Comparison of ENCODE assay signal across 33 cellular contexts in genomic region chr6:119176445-119176844, GRCh38.
"Had no signal": no experiment of that assay in that cellular context is flagged by ENCODE, and none has a peak within 500 bp of the region (broad histone marks: within the 10 kb centered on the region; RNA-seq: fewer than 3 reads in every experiment).

No MANE protein-coding gene starts in this region.

- H3K4me3 ChIP-seq: adrenal gland, body of pancreas, breast epithelium had no signal

- ATAC-seq: activated CD4-positive, alpha-beta T cell treated with anti-CD3 and anti-CD28 coated beads for 36 hours; activated naive CD4-positive, alpha-beta T cell treated with anti-CD3 and anti-CD28 coated beads, Interleukin-2, amount 50 U/mL, for 72 hours; activated T-cell treated with anti-CD3 and anti-CD28 coated beads, Interleukin-2, amount 50 U/mL, for 4 hours; activated T-cell treated with anti-CD3 and anti-CD28 coated beads, Interleukin-2, amount 50 U/mL, for 72 hours; activated T-helper 17 cell treated with anti-CD3 and anti-CD28 coated beads, Interleukin-2, amount 50 U/mL, for 72 hours; body of pancreas had no signal

- H3K27ac Mint-ChIP-seq: activated B cell treated with CpG ODN at 0.5 μM for 24 hours; activated CD4-positive, alpha-beta memory T cell treated with anti-CD3 and anti-CD28 coated beads, Interleukin-2, amount 10 ng/mL, durations not matched to agents 7 days and 5 days; activated CD4-positive, alpha-beta T cell treated with anti-CD3 and anti-CD28 coated beads for 36 hours; activated CD4-positive, alpha-beta T cell treated with anti-CD3 and anti-CD28 coated beads, Interleukin-2, amount 10 ng/mL, durations not matched to agents 7 days and 5 days; activated naive CD4-positive, alpha-beta T cell treated with anti-CD3 and anti-CD28 coated beads for 36 hours; activated naive CD4-positive, alpha-beta T cell treated with anti-CD3 and anti-CD28 coated beads, Interleukin-2, amount 50 U/mL, for 72 hours; activated naive CD8-positive, alpha-beta T cell treated with anti-CD3 and anti-CD28 coated beads for 36 hours; activated T-cell treated with anti-CD3 and anti-CD28 coated beads, Interleukin-2, amount 50 U/mL, for 72 hours; activated T-helper 1 cell treated with anti-CD3 and anti-CD28 coated beads, Interleukin-12 subunit alpha, Interleukin-12 subunit beta, Interleukin-2, Interleukin-4 antibody, amounts not matched to agents 30 ng/mL and 10 ng/mL and 1 ng/mL, durations not matched to agents 14 hours and 24 hours and 36 hours; activated T-helper 17 cell treated with anti-CD3 and anti-CD28 coated beads, Interleukin-2, amount 50 U/mL, for 72 hours; T-helper 1 cell treated with Interleukin-12 subunit alpha and Interleukin-12 subunit beta and Interleukin-4 antibody, amounts not matched to agents 30 μg/mL and 1 μg/mL, for 36 hours; T-helper 2 cell treated with Interferon-gamma antibody and Interleukin-4, amounts not matched to agents 5 μg/mL and 100 μg/mL, for 36 hours had no signal

- H3K27me3 ChIP-seq: adrenal gland, body of pancreas, brain microvascular endothelial cell, breast epithelium had no signal

- H3K9me3 ChIP-seq: body of pancreas, breast epithelium had no signal

- H3K4me1 ChIP-seq: breast epithelium had no signal

- H3K9me3 Mint-ChIP-seq: activated B cell treated with CpG ODN at 0.5 μM for 24 hours; activated CD4-positive, alpha-beta memory T cell treated with anti-CD3 and anti-CD28 coated beads, Interleukin-2, amount 10 ng/mL, durations not matched to agents 7 days and 5 days; activated CD4-positive, alpha-beta T cell treated with anti-CD3 and anti-CD28 coated beads, Interleukin-2, amount 10 ng/mL, durations not matched to agents 7 days and 5 days; activated naive CD4-positive, alpha-beta T cell treated with anti-CD3 and anti-CD28 coated beads for 36 hours; activated naive CD4-positive, alpha-beta T cell treated with anti-CD3 and anti-CD28 coated beads, Interleukin-2, amount 50 U/mL, for 72 hours; activated naive CD8-positive, alpha-beta T cell treated with anti-CD3 and anti-CD28 coated beads for 36 hours; activated T-cell treated with anti-CD3 and anti-CD28 coated beads, Interleukin-2, amount 50 U/mL, for 4 hours; activated T-cell treated with anti-CD3 and anti-CD28 coated beads, Interleukin-2, amount 50 U/mL, for 72 hours; activated T-helper 1 cell treated with anti-CD3 and anti-CD28 coated beads, Interleukin-12 subunit alpha, Interleukin-12 subunit beta, Interleukin-2, Interleukin-4 antibody, amounts not matched to agents 30 ng/mL and 10 ng/mL and 1 ng/mL, durations not matched to agents 14 hours and 24 hours and 36 hours; activated T-helper 17 cell treated with anti-CD3 and anti-CD28 coated beads, Interleukin-2, amount 50 U/mL, for 72 hours; T-helper 1 cell treated with Interleukin-12 subunit alpha and Interleukin-12 subunit beta and Interleukin-4 antibody, amounts not matched to agents 30 μg/mL and 1 μg/mL, for 36 hours; T-helper 2 cell treated with Interferon-gamma antibody and Interleukin-4, amounts not matched to agents 5 μg/mL and 100 μg/mL, for 36 hours had no signal

- H3K27me3 Mint-ChIP-seq: activated B cell treated with CpG ODN at 0.5 μM for 24 hours; activated CD4-positive, alpha-beta memory T cell treated with anti-CD3 and anti-CD28 coated beads, Interleukin-2, amount 10 ng/mL, durations not matched to agents 7 days and 5 days; activated CD4-positive, alpha-beta T cell treated with anti-CD3 and anti-CD28 coated beads for 36 hours; activated CD4-positive, alpha-beta T cell treated with anti-CD3 and anti-CD28 coated beads, Interleukin-2, amount 10 ng/mL, durations not matched to agents 7 days and 5 days; activated naive CD8-positive, alpha-beta T cell treated with anti-CD3 and anti-CD28 coated beads for 36 hours; activated T-helper 17 cell treated with anti-CD3 and anti-CD28 coated beads, Interleukin-2, amount 50 U/mL, for 72 hours had no signal

- H3K36me3 Mint-ChIP-seq: activated naive CD4-positive, alpha-beta T cell treated with anti-CD3 and anti-CD28 coated beads, Interleukin-2, amount 50 U/mL, for 72 hours had no signal

- H3K27ac ChIP-seq: adrenal gland, body of pancreas, brain microvascular endothelial cell, breast epithelium, VCaP had no signal

- H3K4me1 Mint-ChIP-seq: activated B cell treated with CpG ODN at 0.5 μM for 24 hours had no signal

- H3K4me3 Mint-ChIP-seq: activated B cell treated with CpG ODN at 0.5 μM for 24 hours; activated CD4-positive, alpha-beta memory T cell treated with anti-CD3 and anti-CD28 coated beads, Interleukin-2, amount 10 ng/mL, durations not matched to agents 7 days and 5 days; activated CD4-positive, alpha-beta T cell treated with anti-CD3 and anti-CD28 coated beads for 36 hours; activated CD4-positive, alpha-beta T cell treated with anti-CD3 and anti-CD28 coated beads, Interleukin-2, amount 10 ng/mL, durations not matched to agents 7 days and 5 days; activated naive CD4-positive, alpha-beta T cell treated with anti-CD3 and anti-CD28 coated beads for 36 hours; activated naive CD8-positive, alpha-beta T cell treated with anti-CD3 and anti-CD28 coated beads for 36 hours; activated T-cell treated with anti-CD3 and anti-CD28 coated beads, Interleukin-2, amount 50 U/mL, for 4 hours; activated T-cell treated with anti-CD3 and anti-CD28 coated beads, Interleukin-2, amount 50 U/mL, for 72 hours; activated T-helper 1 cell treated with anti-CD3 and anti-CD28 coated beads, Interleukin-12 subunit alpha, Interleukin-12 subunit beta, Interleukin-2, Interleukin-4 antibody, amounts not matched to agents 30 ng/mL and 10 ng/mL and 1 ng/mL, durations not matched to agents 14 hours and 24 hours and 36 hours; activated T-helper 17 cell treated with anti-CD3 and anti-CD28 coated beads, Interleukin-2, amount 50 U/mL, for 72 hours; T-helper 1 cell treated with Interleukin-12 subunit alpha and Interleukin-12 subunit beta and Interleukin-4 antibody, amounts not matched to agents 30 μg/mL and 1 μg/mL, for 36 hours; T-helper 2 cell treated with Interferon-gamma antibody and Interleukin-4, amounts not matched to agents 5 μg/mL and 100 μg/mL, for 36 hours had no signal

- DNase-seq: activated B cell treated with CpG ODN at 0.5 μM for 24 hours; activated CD4-positive, alpha-beta memory T cell treated with anti-CD3 and anti-CD28 coated beads, Interleukin-2, amount 10 ng/mL, durations not matched to agents 7 days and 5 days; activated CD4-positive, alpha-beta T cell treated with anti-CD3 and anti-CD28 coated beads for 1 hour; activated CD4-positive, alpha-beta T cell treated with anti-CD3 and anti-CD28 coated beads for 36 hours; activated CD4-positive, alpha-beta T cell treated with anti-CD3 and anti-CD28 coated beads for 48 hours; activated CD4-positive, alpha-beta T cell treated with anti-CD3 and anti-CD28 coated beads, Interleukin-2, amount 10 ng/mL, durations not matched to agents 7 days and 5 days; activated CD4-positive, alpha-beta T cell treated with anti-CD3 and anti-CD28 coated beads, Interleukin-2, amount 50 U/mL, for 48 hours; activated effector memory CD4-positive, alpha-beta T cell treated with anti-CD3 and anti-CD28 coated beads, Interleukin-2, amount 50 U/mL, for 16 hours; activated gamma-delta T cell treated with Interleukin-2 at 50 U/mL for 16 hours; activated naive CD4-positive, alpha-beta T cell; activated naive CD4-positive, alpha-beta T cell treated with anti-CD3 and anti-CD28 coated beads for 36 hours; activated naive CD4-positive, alpha-beta T cell treated with anti-CD3 and anti-CD28 coated beads, Interleukin-2, amount 50 U/mL, for 16 hours; activated naive CD8-positive, alpha-beta T cell treated with anti-CD3 and anti-CD28 coated beads for 36 hours; activated T-cell treated with anti-CD3 and anti-CD28 coated beads for 4 hours; activated T-cell treated with anti-CD3 and anti-CD28 coated beads, Interleukin-2, amount 50 U/mL, for 1 hour; activated T-cell treated with anti-CD3 and anti-CD28 coated beads, Interleukin-2, amount 50 U/mL, for 4 hours; activated T-cell treated with anti-CD3 and anti-CD28 coated beads, Interleukin-2, amount 50 U/mL, for 72 hours; adrenal gland; amniotic stem cell; aorta; body of pancreas; brain microvascular endothelial cell; central memory CD4-positive, alpha-beta T cell; T-helper 1 cell; T-helper 2 cell; T-helper 9 cell had no signal

- H3K36me3 ChIP-seq: brain microvascular endothelial cell, breast epithelium had no signal
